1 cellular context compared by ENCODE assay signal in the genomic region with DNA sequence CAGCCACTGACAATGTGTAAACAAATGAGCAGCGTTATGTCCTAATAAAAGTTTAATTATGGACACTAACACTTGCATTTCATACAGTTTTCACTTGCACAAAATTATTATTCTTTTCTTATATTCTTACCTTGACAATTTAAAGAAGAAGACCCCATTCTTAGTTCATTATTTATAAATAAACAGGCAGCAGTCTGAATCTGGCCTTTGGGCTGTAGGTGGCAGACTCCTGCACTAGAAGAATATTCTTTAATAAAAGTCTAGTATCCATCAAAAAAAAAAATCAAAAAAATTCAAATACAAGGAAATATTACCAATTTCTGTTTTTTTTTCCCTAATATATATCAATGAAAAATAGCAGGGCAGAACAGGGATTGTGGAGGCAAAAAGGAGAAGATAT.
TF ChIP-seq lines count a peak whose summit lies in the region.

No MANE protein-coding gene starts in this region.

TF ChIP-seq in SK-N-SH, 30 proteins besides CTCF, POLR2A, EP300 and RAD21:
- TF ChIP-seq, protein P1, sequence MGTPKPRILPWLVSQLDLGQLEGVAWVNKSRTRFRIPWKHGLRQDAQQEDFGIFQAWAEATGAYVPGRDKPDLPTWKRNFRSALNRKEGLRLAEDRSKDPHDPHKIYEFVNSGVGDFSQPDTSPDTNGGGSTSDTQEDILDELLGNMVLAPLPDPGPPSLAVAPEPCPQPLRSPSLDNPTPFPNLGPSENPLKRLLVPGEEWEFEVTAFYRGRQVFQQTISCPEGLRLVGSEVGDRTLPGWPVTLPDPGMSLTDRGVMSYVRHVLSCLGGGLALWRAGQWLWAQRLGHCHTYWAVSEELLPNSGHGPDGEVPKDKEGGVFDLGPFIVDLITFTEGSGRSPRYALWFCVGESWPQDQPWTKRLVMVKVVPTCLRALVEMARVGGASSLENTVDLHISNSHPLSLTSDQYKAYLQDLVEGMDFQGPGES (IDR thresholded peaks at IDR 0.05; ENCODE audit: low read depth, low read length): no peak
- TF ChIP-seq GABPA (IDR thresholded peaks at IDR 0.05; ENCODE audit: low read depth) (no peak), PBX3 (IDR thresholded peaks at IDR 0.05) (no peak), FOXM1 (IDR thresholded peaks at IDR 0.05; ENCODE audit: low read depth) (no peak), CHD2 (IDR thresholded peaks at IDR 0.05; ENCODE audit: low read length, partially characterized antibody) (no peak), ELF1 (IDR thresholded peaks at IDR 0.05) (no peak), USF1 (IDR thresholded peaks at IDR 0.05; ENCODE audit: borderline replicate concordance, low read depth) (no peak)
- TF ChIP-seq, protein P2, sequence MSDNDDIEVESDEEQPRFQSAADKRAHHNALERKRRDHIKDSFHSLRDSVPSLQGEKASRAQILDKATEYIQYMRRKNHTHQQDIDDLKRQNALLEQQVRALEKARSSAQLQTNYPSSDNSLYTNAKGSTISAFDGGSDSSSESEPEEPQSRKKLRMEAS (IDR thresholded peaks at IDR 0.05; ENCODE audit: low read depth): no peak
